ENCODE assay signal across 2 cellular contexts in genomic region chr5:179495906-179496455, GRCh38.
TF ChIP-seq lines count a peak whose summit lies in the region.

No MANE protein-coding gene starts in this region.

TF ChIP-seq in HepG2, 621 proteins besides CTCF, POLR2A, EP300 and RAD21:
- TF ChIP-seq THAP7 (CRISPR knock-in tag; IDR thresholded peaks at IDR 0.05), result no peak
- TF ChIP-seq STAG1 (CRISPR knock-in tag; IDR thresholded peaks at IDR 0.05), result peak; percentile 49
- no peak for TF ChIP-seq SALL1 (CRISPR knock-in tag; IDR thresholded peaks at IDR 0.05)
- no peak for TF ChIP-seq ZNF468 (CRISPR knock-in tag; IDR thresholded peaks at IDR 0.05)

TF ChIP-seq in WTC11, 78 proteins besides CTCF, POLR2A, EP300 and RAD21:
- TF ChIP-seq NR3C1 (CRISPR knock-in tag; conservative IDR thresholded peaks at IDR 0.05; ENCODE audit: low read depth), result no peak
- no peak for TF ChIP-seq CDX4 (CRISPR knock-in tag; IDR thresholded peaks at IDR 0.05; ENCODE audit: borderline replicate concordance)
- no peak for TF ChIP-seq GABPB1 (CRISPR knock-in tag; IDR thresholded peaks at IDR 0.05)
- TF ChIP-seq E2F1 (CRISPR knock-in tag; IDR thresholded peaks at IDR 0.05), result no peak
- no peak for TF ChIP-seq PRDM15 (CRISPR knock-in tag; IDR thresholded peaks at IDR 0.05)
- TF ChIP-seq RELA (CRISPR knock-in tag; IDR thresholded peaks at IDR 0.05; ENCODE audit: borderline replicate concordance), result no peak
- TF ChIP-seq ARID4B (CRISPR knock-in tag; IDR thresholded peaks at IDR 0.05; ENCODE audit: borderline replicate concordance), result no peak
- TF ChIP-seq ATF6 (CRISPR knock-in tag; IDR thresholded peaks at IDR 0.05), result no peak
- no peak for TF ChIP-seq JUN (CRISPR knock-in tag; IDR thresholded peaks at IDR 0.05)
- TF ChIP-seq ZSCAN18 (CRISPR knock-in tag; IDR thresholded peaks at IDR 0.05), result no peak
- TF ChIP-seq CREB1 (CRISPR knock-in tag; IDR thresholded peaks at IDR 0.05), result no peak
- no peak for TF ChIP-seq ZNF317 (CRISPR knock-in tag; IDR thresholded peaks at IDR 0.05; ENCODE audit: borderline replicate concordance, low read depth)
- no peak for TF ChIP-seq ZNF423 (CRISPR knock-in tag; IDR thresholded peaks at IDR 0.05)
- no peak for TF ChIP-seq MAX (CRISPR knock-in tag; IDR thresholded peaks at IDR 0.05)
- no peak for TF ChIP-seq ZBTB43 (CRISPR knock-in tag; IDR thresholded peaks at IDR 0.05)
- TF ChIP-seq SP1 (CRISPR knock-in tag; conservative IDR thresholded peaks at IDR 0.05), result no peak
- no peak for TF ChIP-seq STAT6 (CRISPR knock-in tag; conservative IDR thresholded peaks at IDR 0.05; ENCODE audit: low read depth)
- no peak for TF ChIP-seq KAT7 (CRISPR knock-in tag; IDR thresholded peaks at IDR 0.05; ENCODE audit: borderline replicate concordance)
- TF ChIP-seq ZBTB21 (CRISPR knock-in tag; IDR thresholded peaks at IDR 0.05; ENCODE audit: borderline replicate concordance), result no peak
TF ChIP-seq in WTC11: peak in this region for 0.
